10 cellular contexts compared by ENCODE assay signal in the genomic region with DNA sequence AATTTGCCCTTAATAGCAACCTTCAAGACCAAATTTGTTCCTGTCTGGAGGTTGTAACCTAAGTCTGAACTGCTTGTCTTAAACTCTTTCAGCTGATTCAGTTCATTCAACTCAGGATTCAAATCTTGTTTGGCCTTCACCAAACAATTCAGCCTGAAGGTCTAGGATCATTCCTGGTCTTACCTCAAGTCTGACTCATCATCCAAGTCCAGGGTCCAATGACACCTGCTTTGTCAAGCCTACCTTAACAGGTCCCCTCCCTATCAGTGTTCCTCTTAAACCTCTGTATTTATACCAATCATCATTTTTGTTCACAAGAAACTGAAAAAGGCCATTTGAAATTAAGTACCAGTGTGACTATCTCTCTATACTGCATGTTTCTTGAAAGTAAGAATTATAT.
"Had no signal": no experiment of that assay in that cellular context is flagged by ENCODE, and none has a peak within 500 bp of the region (broad histone marks: within the 10 kb centered on the region; RNA-seq: fewer than 3 reads in every experiment).

No MANE protein-coding gene starts in this region.

- FAIRE-seq: HepG2 had no signal

- H3K4me1 ChIP-seq: HAP-1 had no signal

- ATAC-seq: HCT116, HepG2 had no signal

- H3K27ac ChIP-seq: GM23248, HL-60 had no signal

- H3K9me3 Mint-ChIP-seq: HFFc6 had no signal

- H3K27me3 Mint-ChIP-seq: IgD-negative memory B cell had no signal

- H3K36me3 Mint-ChIP-seq: IgD-negative memory B cell had no signal

- H3K36me3 ChIP-seq: HAP-1 had no signal

- H3K9ac ChIP-seq: GM23248 had no signal

- H3K27ac Mint-ChIP-seq: HFFc6, IgD-negative memory B cell had no signal

- DNase-seq: GM23248, GOT3, H7, HFFc6, KBM-7 had no signal

- H3K4me3 Mint-ChIP-seq: HFFc6, IgD-negative memory B cell had no signal

- H3K9me3 ChIP-seq: HAP-1 had no signal

- H2AFZ ChIP-seq: GM23248 had no signal

- H3K4me3 ChIP-seq: GM23248, HAP-1 had no signal
